In genomic region chr13:111508902-111509509, GRCh38 we compare ENCODE assay signal across 1 cellular context.
TF ChIP-seq lines count a peak whose summit lies in the region.

No MANE protein-coding gene starts in this region.

TF ChIP-seq in H1, 55 proteins besides CTCF, POLR2A, EP300 and RAD21:
- TF ChIP-seq TAF7 (optimal IDR thresholded peaks at IDR 0.05; ENCODE audit: borderline replicate concordance, low read depth, low read length) (no peak), YY1 (IDR thresholded peaks at IDR 0.05; ENCODE audit: low read depth, low read length) (peak; percentile 64; the same call in 1 of the 2 replicates)
